8 cellular contexts compared by ENCODE assay signal in the genomic region with DNA sequence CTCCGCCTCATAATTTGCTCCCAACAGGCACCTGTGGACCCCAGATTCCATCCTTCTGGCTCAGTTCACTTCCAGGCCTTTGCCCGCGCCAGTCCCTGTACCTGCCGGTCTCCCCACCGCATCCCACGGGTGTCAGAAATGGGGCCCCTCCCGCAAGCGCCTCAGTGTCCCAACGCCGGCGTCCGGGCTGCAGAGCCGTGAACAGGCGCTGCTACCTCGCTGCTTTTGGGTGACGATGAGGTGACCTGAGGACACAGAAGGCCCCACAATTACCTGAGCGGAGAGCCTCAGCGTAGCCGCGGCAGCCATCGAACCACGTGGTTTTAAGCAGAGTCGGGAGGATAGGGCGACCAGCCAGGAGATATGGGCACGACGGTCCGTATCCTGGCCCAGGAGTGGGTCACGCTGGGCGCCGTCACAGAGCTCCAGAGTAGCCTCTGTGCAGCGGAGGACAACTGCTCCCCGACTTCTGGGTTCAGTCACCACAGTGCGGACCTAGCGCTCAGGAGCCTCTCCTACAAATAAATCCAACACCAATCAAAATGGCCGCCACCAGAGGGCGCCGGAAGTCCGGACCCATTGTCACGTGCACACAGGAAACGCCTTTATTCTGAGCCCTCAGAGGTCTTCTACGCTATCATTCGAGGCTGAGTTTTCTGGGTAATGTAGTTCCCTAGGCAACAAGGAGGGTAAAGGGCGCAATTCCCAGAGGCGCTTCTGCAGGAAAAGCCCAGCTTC. TPM values are rescaled to one million over a fixed set of nuclear protein-coding genes. Genes with fewer than 3 reads are reported as not detected.
DNase-seq lines count a peak whose midpoint lies in the region.

TSS of gene ZNF814 (minus strand) at position 544 of the 738 bp plus-strand sequence. CDS start at position 309, 235 bp downstream.

- H3K9me2 ChIP-seq in GM23248 (ENCODE audit: insufficient read depth), result no peaks in the 10 kb centered on the region

- no peaks in the 10 kb centered on the region for H3K27me3 ChIP-seq in GM23248 (replicated peaks; ENCODE audit: insufficient read depth)
- H3K27me3 ChIP-seq in esophagus (ENCODE audit: control insufficient read depth in 1 of 2, insufficient read depth in 2 of 2, low read length in 2 of 2), result no peaks in the 10 kb centered on the region
- no peaks in the 10 kb centered on the region for H3K27me3 ChIP-seq in mucosa of rectum (ENCODE audit: control insufficient read depth in 2 of 2, insufficient read depth in 2 of 2, low read length in 2 of 2)

- H3K4me1 ChIP-seq in GM23248 (ENCODE audit: insufficient read depth) (peaks cover 12% of the 10 kb centered on the region), esophagus (ENCODE audit: control insufficient read depth in 2 of 2, insufficient read depth in 2 of 2, low read length in 1 of 2) (peaks cover 4 to 5% of the 10 kb centered on the region in 2 donors), mucosa of rectum (ENCODE audit: control insufficient read depth in 2 of 2, insufficient read depth in 2 of 2, low read length in 2 of 2) (peaks cover 0 to 2% of the 10 kb centered on the region in 2 donors)

- WGBS in GM23248 (ENCODE audit: low coverage in 1 of 2, low lambda C conversion rate in 2 of 2, missing lambda C conversion rate in 2 of 2), 2 experiments, result 4% methylated on average over 44 of the region's 44 CpGs
- 1 to 4% methylated on average over 44 of the region's 44 CpGs for WGBS in esophagus, 2 donors

- no peaks in the 10 kb centered on the region; the same call in 1 of the 2 replicates for H4K20me1 ChIP-seq in GM23248 (ENCODE audit: insufficient read depth)

- peak within 1 kb of the TSS; percentile 95 for H2AFZ ChIP-seq in GM23248

- H3K9ac ChIP-seq in GM23248 (peak within 1 kb of the TSS; percentile 87), mucosa of rectum (ENCODE audit: low read depth in 1 of 2, low read length in 2 of 2) (peak within 1 kb of the TSS; percentile 69 to 81)

- DNase-seq in COLO668 (lab: John Stamatoyannopoulos, UW; ENCODE audit: unreplicated experiment) (peak; percentile 83), GM23248 (peak; percentile 89), NCI-H82 treated with DMSO at 0.1 percent for 48 hours (lab: John Stamatoyannopoulos, UW; ENCODE audit: unreplicated experiment) (peak; percentile 85), COLO829 (ENCODE audit: low spot score) (no peak)
- peak; percentile 80 for DNase-seq in activated T-cell treated with anti-CD3 and anti-CD28 coated beads, Interleukin-2, amount 50 U/mL, for 1 hour
- DNase-seq in stimulated activated CD8-positive, alpha-beta memory T cell treated with anti-CD3 and anti-CD28 coated beads, Interleukin-4, amount 100 ng/mL, for 1 hour (ENCODE audit: low read depth in 2 of 2, low spot score in 1 of 2), result peak; percentile 63 to 67

- H3K4me2 ChIP-seq in GM23248 (ENCODE audit: unreplicated experiment), result peak within 1 kb of the TSS; percentile 83

- H3K79me2 ChIP-seq in GM23248 (ENCODE audit: insufficient read depth), result peaks cover 50% of the 10 kb centered on the region

- H3K36me3 ChIP-seq in GM23248 (ENCODE audit: low read depth) (no peaks in the 10 kb centered on the region), esophagus (ENCODE audit: control insufficient read depth in 2 of 2, insufficient read depth in 2 of 2, low read length in 1 of 2) (peaks cover 2 to 3% of the 10 kb centered on the region in 2 donors), mucosa of rectum (ENCODE audit: control insufficient read depth in 2 of 2, insufficient read depth in 2 of 2, low read length in 2 of 2) (peaks cover 9 to 12% of the 10 kb centered on the region in 2 donors)

- peak within 1 kb of the TSS; percentile 55 for H3K27ac ChIP-seq in GM23248
- peak within 1 kb of the TSS; percentile 51 to 77 for H3K27ac ChIP-seq in esophagus (ENCODE audit: low read depth in 2 of 2, low read length in 1 of 2)
- peak within 1 kb of the TSS; percentile 75 to 83 for H3K27ac ChIP-seq in mucosa of rectum (ENCODE audit: low read depth in 2 of 2, low read length in 2 of 2)

- H3K4me3 ChIP-seq in GM23248 (peak within 1 kb of the TSS; percentile 94), esophagus (ENCODE audit: low read depth in 1 of 2, low read length in 2 of 2) (peak within 1 kb of the TSS; percentile 66), mucosa of rectum (ENCODE audit: low read length in 2 of 2) (peak within 1 kb of the TSS; percentile 96 to 97)

- peaks cover 7% of the 10 kb centered on the region; the same call in 1 of the 2 replicates for H3F3A ChIP-seq in GM23248 (ENCODE audit: insufficient read depth)

- in situ Hi-C loops in GM23248 (cut with MboI), result no loop called here

- H3K9me3 ChIP-seq in GM23248 (ENCODE audit: low read depth) (no peaks in the 10 kb centered on the region), esophagus (ENCODE audit: control insufficient read depth in 2 of 2, insufficient read depth in 1 of 2, low read depth in 1 of 2, low read length in 1 of 2) (peaks cover 12 to 13% of the 10 kb centered on the region in 2 donors), mucosa of rectum (ENCODE audit: control insufficient read depth in 2 of 2, low read length in 2 of 2) (peaks cover 0 to 9% of the 10 kb centered on the region in 2 donors)

RNA-seq across cellular contexts. Expression of gene ZNF814, which starts in this region (rescaled TPM):
- total RNA-seq in GM23248 (2014; rRNA removed; shearing (Covaris generic)), result 3.3 and 3.6 TPM in 2 replicates
- polyA plus RNA-seq in GM23248 (2016; fragmentation: Nextera tagmentation; extraction: Ambion mirVana), result 11.7 and 14.1 TPM in 2 replicates
- 1 to 10 TPM; 3.5 to 6.0 TPM for polyA plus RNA-seq in esophagus
